ENCODE assay signal across 8 cellular contexts in genomic region chr3:23203651-23204111, GRCh38. TPM values are rescaled to one million over a fixed set of nuclear protein-coding genes. Genes with fewer than 3 reads are reported as not detected.
DNase-seq lines count a peak whose midpoint lies in the region; ATAC-seq and TF ChIP-seq lines count a peak whose summit lies in the region.

No MANE protein-coding gene starts in this region.

- peaks cover 0 to 8% of the 10 kb centered on the region in 2 donors for H3K36me3 Mint-ChIP-seq in naive B cell

- H3K4me3 Mint-ChIP-seq in naive B cell = peak overlapping the region; percentile 93 to 100 (median 98)

- H3K9me3 ChIP-seq in HUES48 (ENCODE audit: control insufficient read depth, insufficient read depth, low read length) (no peaks in the 10 kb centered on the region), esophagus muscularis mucosa (no peaks in the 10 kb centered on the region), upper lobe of right lung (no peaks in the 10 kb centered on the region)

- H3K27ac ChIP-seq in HUES48 (ENCODE audit: low read depth, low read length) (peak overlapping the region; percentile 57), esophagus muscularis mucosa (replicated peaks in 1 of 4) (peak overlapping the region; percentile 82 to 93 (median 88)), upper lobe of right lung (peak overlapping the region; percentile 85)

- no peaks in the 10 kb centered on the region for H3K36me3 ChIP-seq in HUES48 (ENCODE audit: control insufficient read depth, insufficient read depth, low read length)
- no peaks in the 10 kb centered on the region for H3K36me3 ChIP-seq in esophagus muscularis mucosa
- H3K36me3 ChIP-seq in upper lobe of right lung = no peaks in the 10 kb centered on the region

- ATAC-seq in Right ventricle myocardium inferior (peak; percentile 29), naive B cell (ENCODE audit: low read depth in 2 of 2) (peak; percentile 10), upper lobe of right lung (peak; percentile 6)

- H3K4me1 ChIP-seq in HUES48 (ENCODE audit: control insufficient read depth, insufficient read depth, low read length) = peaks cover 27% of the 10 kb centered on the region; the same call in 1 of the 2 replicates
- H3K4me1 ChIP-seq in esophagus muscularis mucosa = peaks cover 17 to 33% (median 27%) of the 10 kb centered on the region in 4 donors
- peaks cover 21% of the 10 kb centered on the region for H3K4me1 ChIP-seq in upper lobe of right lung

- 2% methylated on average over 17 of the region's 17 CpGs for WGBS in esophagus muscularis mucosa

- no peak for TF ChIP-seq EP300 in esophagus muscularis mucosa (IDR thresholded peaks at IDR 0.05)

- DNase-seq in Right ventricle myocardium inferior (ENCODE audit: missing footprints) (no peak), cardiac septum (ENCODE audit: low spot score) (no peak), esophagus muscularis mucosa (ENCODE audit: extremely low spot score) (no peak), naive B cell (peak; percentile 31), upper lobe of right lung (peak; percentile 70), NCI-H226 (no peak)
- DNase-seq in activated CD4-positive, alpha-beta T cell treated with anti-CD3 and anti-CD28 coated beads, Interleukin-2, amount 50 U/mL, for 1 hour = peak; percentile 1

- peak overlapping the region; percentile 82 for H3K4me3 ChIP-seq in HUES48 (ENCODE audit: low read depth, low read length)
- H3K4me3 ChIP-seq in esophagus muscularis mucosa = peak overlapping the region; percentile 83 to 99 (median 96)
- peak overlapping the region; percentile 83 for H3K4me3 ChIP-seq in upper lobe of right lung

- intact Hi-C loops in Right ventricle myocardium inferior (cut with DNase I) = loop anchor here (5.0 to 10.0 kb wide), 5 partner anchors 231 to 741 kb away; partner anchors contain the start of genes NR1D2 and UBE2E1
- intact Hi-C loops in cardiac septum (cut with DNase I) = loop anchor here (5.0 to 10.0 kb wide), 3 partner anchors 251 to 604 kb away; partner anchors contain the start of gene UBE2E1
- intact Hi-C loops in esophagus muscularis mucosa (cut with DNase I) = loop anchor here (5.0 to 10.0 kb wide), 2 partner anchors 251 to 604 kb away; partner anchors contain the start of gene UBE2E1
- intact Hi-C loops in upper lobe of right lung (cut with DNase I) = no loop called here

- TF ChIP-seq POLR2A in esophagus muscularis mucosa (IDR thresholded peaks at IDR 0.05; ENCODE audit: low read depth) = no peak

- no peaks in the 10 kb centered on the region for H3K9me3 Mint-ChIP-seq in naive B cell

- peak overlapping the region; percentile 89 for H3K9ac ChIP-seq in HUES48 (ENCODE audit: low read depth, low read length)

- H3K27me3 ChIP-seq in HUES48 (ENCODE audit: control insufficient read depth, insufficient read depth, low read length) (peaks cover 22% of the 10 kb centered on the region), esophagus muscularis mucosa (no peaks in the 10 kb centered on the region), upper lobe of right lung (no peaks in the 10 kb centered on the region)

- peaks cover 38 to 47% (median 46%) of the 10 kb centered on the region in 3 donors for H3K4me1 Mint-ChIP-seq in naive B cell

- H3K27me3 Mint-ChIP-seq in naive B cell = no peaks in the 10 kb centered on the region

- peak overlapping the region; percentile 81 to 98 (median 94) for H3K27ac Mint-ChIP-seq in naive B cell

- TF ChIP-seq CTCF in esophagus muscularis mucosa (IDR thresholded peaks at IDR 0.05) = no peak
- TF ChIP-seq CTCF in upper lobe of right lung (IDR thresholded peaks at IDR 0.05) = no peak

RNA-seq across cellular contexts. Expression of gene UBE2E2, which starts 0.6 kb away (rescaled TPM):
- 40.0 TPM for total RNA-seq in Right ventricle myocardium inferior
- total RNA-seq in cardiac septum = 48.1 TPM
- total RNA-seq in esophagus muscularis mucosa = 100 to 1,000 TPM in 2 of 4 donors, 10 to 100 TPM in 2; 53.5 to 143 (median 90.3) TPM
- 100 to 1,000 TPM; 101 to 162 (median 121) TPM for polyA plus RNA-seq in naive B cell (ENCODE audit: low read depth in 6 of 6)
- total RNA-seq in upper lobe of right lung = 45.9 TPM

Comparison
In these comparisons a context has a peak if more than half of its experiments do, and no peak if none do; other contexts are left out.
1. DNase-seq: peak in activated CD4-positive, alpha-beta T cell treated with anti-CD3 and anti-CD28 coated beads, Interleukin-2, amount 50 U/mL, for 1 hour (single experiment), naive B cell (single experiment) and upper lobe of right lung (single experiment); none in Right ventricle myocardium inferior (single experiment), cardiac septum (single experiment), esophagus muscularis mucosa (single experiment) and NCI-H226 (single experiment).
2. Peak in every context shown above with its lines, with median percentiles within 50 percentile points of each other: ATAC-seq, H3K27ac ChIP-seq and H3K4me3 ChIP-seq.